21 cellular contexts compared by ENCODE assay signal in the genomic region with DNA sequence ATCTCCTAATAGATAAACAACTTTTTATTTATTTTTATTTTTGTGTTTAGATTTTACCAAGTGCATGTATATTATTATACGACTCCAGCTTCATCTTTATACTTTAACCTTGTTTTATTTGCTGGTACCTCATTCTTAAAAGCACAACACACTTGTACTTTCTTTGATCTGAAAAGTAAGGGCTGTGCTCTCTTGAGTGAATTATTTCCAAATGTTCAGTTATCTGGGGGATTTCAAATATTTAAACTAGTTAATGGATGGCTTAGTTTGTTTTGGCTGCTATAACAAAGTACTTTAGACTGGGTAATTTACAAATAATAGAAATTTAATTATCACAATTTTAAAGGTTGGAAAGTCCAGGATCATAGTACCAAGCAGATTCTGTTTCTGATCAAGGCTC.
DNase-seq lines count a peak whose midpoint lies in the region; ATAC-seq, FAIRE-seq and TF ChIP-seq lines count a peak whose summit lies in the region.
"Had no signal": no experiment of that assay in that cellular context is flagged by ENCODE, and none has a peak within 500 bp of the region (broad histone marks: within the 10 kb centered on the region; RNA-seq: fewer than 3 reads in every experiment).

No MANE protein-coding gene starts in this region.

- H3K4me3 ChIP-seq in HepG2 (replicated peaks in 1 of 3; ENCODE audit: insufficient read depth in 1 of 3, low read depth in 2 of 3, low read length in 3 of 3) (no peak overlapping the region), right lobe of liver (no peak overlapping the region)
- H3K4me3 ChIP-seq: A549; BLaER1 treated with 17β-estradiol and CSF1 and Interleukin-3, amounts not matched to agents 10 nM and 100 nM; GM12878 had no signal

- TF ChIP-seq CTCF in HepG2 (CRISPR knock-in tag; IDR thresholded peaks at IDR 0.05): no peak
- no peak for TF ChIP-seq CTCF in right lobe of liver (IDR thresholded peaks at IDR 0.05)

- in situ Hi-C loops in HepG2 (cut with HindIII; ENCODE audit: extremely low pct_ligation_motif_present, low pct_unique_long_range_greater_than_20kb): no loop called here

- intact Hi-C loops in HepG2 (cut with micrococcal nuclease; ENCODE audit: unreplicated experiment) (no loop called here), right lobe of liver (cut with DNase I) (no loop called here)

- H3K4me2 ChIP-seq in HepG2 (ENCODE audit: low read depth, low read length): 0 out of 2 replicates have a peak overlapping the region, but pooled peaks have one; percentile 3
- H3K4me2 ChIP-seq: A549; BLaER1 treated with 17β-estradiol and CSF1 and Interleukin-3, amounts not matched to agents 10 nM and 100 nM had no signal

- BruUV-seq in HepG2 (replicated peaks; lab: Mats Ljungman, UMichigan): no TSS peak

- H3K9me3 ChIP-seq in HepG2 (ENCODE audit: low read length) (no peaks in the 10 kb centered on the region), right lobe of liver (no peaks in the 10 kb centered on the region)
- H3K9me3 ChIP-seq: A549; BLaER1 treated with 17β-estradiol and CSF1 and Interleukin-3, amounts not matched to agents 10 nM and 100 nM; Caco-2 had no signal

- WGBS in HepG2 (ENCODE audit: low lambda C conversion rate): 2% methylated on average over 1 of the region's 1 CpG
- 15% methylated on average over 1 of the region's 1 CpG for WGBS in right lobe of liver (ENCODE audit: insufficient coverage, low coverage, low lambda C conversion rate, missing lambda C conversion rate)

- H3K9ac ChIP-seq in HepG2 (ENCODE audit: insufficient read depth, low read depth, low read length): no peak overlapping the region
- H3K9ac ChIP-seq: BLaER1 treated with 17β-estradiol and CSF1 and Interleukin-3, amounts not matched to agents 10 nM and 100 nM had no signal

- H3K36me3 ChIP-seq in HepG2 (replicated peaks in 1 of 2; ENCODE audit: control insufficient read depth in 1 of 2, insufficient read depth in 2 of 2, low read length in 2 of 2) (no peaks in the 10 kb centered on the region), right lobe of liver (no peaks in the 10 kb centered on the region)
- H3K36me3 ChIP-seq: BLaER1 treated with 17β-estradiol and CSF1 and Interleukin-3, amounts not matched to agents 10 nM and 100 nM had no signal

- POLR2A ChIA-PET in HepG2 (lab: Yijun Ruan, JAX): no interaction called here

- H3K27ac ChIP-seq in HepG2 (ENCODE audit: extremely low read length, insufficient read depth, low read length) (no peak overlapping the region), right lobe of liver (no peak overlapping the region)
- H3K27ac ChIP-seq: 22Rv1; A549; BLaER1 treated with 17β-estradiol and CSF1 and Interleukin-3, amounts not matched to agents 10 nM and 100 nM; C4-2B had no signal

- H3K27me3 ChIP-seq in HepG2 (ENCODE audit: control insufficient read depth in 1 of 2, insufficient read depth in 2 of 2, low read length in 2 of 2) (no peaks in the 10 kb centered on the region), right lobe of liver (no peaks in the 10 kb centered on the region)
- H3K27me3 ChIP-seq: BLaER1 treated with 17β-estradiol and CSF1 and Interleukin-3, amounts not matched to agents 10 nM and 100 nM had no signal

- no peak for TF ChIP-seq RAD21 in HepG2 (CRISPR knock-in tag; IDR thresholded peaks at IDR 0.05)

- TF ChIP-seq EP300 in HepG2 (IDR thresholded peaks at IDR 0.05; ENCODE audit: low read depth in 2 of 2, low read length in 2 of 2): peak in 1 of 2 experiments; percentile 51; a peak in 1 of 4 replicates
- no peak for TF ChIP-seq EP300 in HepG2 (CRISPR knock-in tag; IDR thresholded peaks at IDR 0.05; ENCODE audit: borderline replicate concordance)

- H4K20me1 ChIP-seq in HepG2 (ENCODE audit: insufficient read depth, low read length): no peaks in the 10 kb centered on the region
- H4K20me1 ChIP-seq: BLaER1 treated with 17β-estradiol and CSF1 and Interleukin-3, amounts not matched to agents 10 nM and 100 nM had no signal

- H2AFZ ChIP-seq in HepG2 (ENCODE audit: low read length): no peak overlapping the region

- ATAC-seq in HepG2 (no peak), right lobe of liver (no peak), HG03342 (IDR thresholded peaks at IDR 0.05; ENCODE audit: unreplicated experiment) (no peak), GM18868 (IDR thresholded peaks at IDR 0.05; ENCODE audit: unreplicated experiment) (no peak)
- ATAC-seq: A549; CD8-positive, alpha-beta T cell; GM12878 had no signal

- no peak for TF ChIP-seq POLR2A in HepG2 (IDR thresholded peaks at IDR 0.05; ENCODE audit: insufficient read depth in 1 of 2, low read depth in 2 of 2, low read length in 2 of 2)
- no peak for TF ChIP-seq POLR2A in right lobe of liver (IDR thresholded peaks at IDR 0.05)

- CTCF ChIA-PET in HepG2 (lab: Yijun Ruan, JAX; ENCODE audit: low intra/inter-chr PET ratio, low total read pairs): no interaction called here

- H3K79me2 ChIP-seq in HepG2 (ENCODE audit: insufficient read depth, low read length): no peaks in the 10 kb centered on the region

- no peak for FAIRE-seq in HepG2 (lab: Jason Lieb, UNC)
- FAIRE-seq in endometrium (lab: Jason Lieb, UNC): peak; percentile 94
- FAIRE-seq: A549, D721Med, GM12878, GM12892, GM18507, GM19239 had no signal

- H3K4me1 ChIP-seq in HepG2 (ENCODE audit: insufficient read depth, low read length) (peaks cover 57% of the 10 kb centered on the region), right lobe of liver (no peaks in the 10 kb centered on the region)
- H3K4me1 ChIP-seq: A549; BLaER1 treated with 17β-estradiol and CSF1 and Interleukin-3, amounts not matched to agents 10 nM and 100 nM had no signal

- DNase-seq in HepG2 (ENCODE audit: low spot score): peak; percentile 17
- DNase-seq in right lobe of liver: no peak
- DNase-seq: AML-193; Caco-2; Calu3; CD4-positive, alpha-beta T cell; CD8-positive, alpha-beta T cell; DMS79 treated with DMSO at 0.1 percent for 48 hours; GDM1 had no signal

TF ChIP-seq in HepG2, 621 proteins besides CTCF, POLR2A, EP300 and RAD21 (continues in another document):
- TF ChIP-seq CREM (IDR thresholded peaks at IDR 0.05) (peak; percentile 29; the same call in 1 of the 2 replicates), CREM (CRISPR knock-in tag; IDR thresholded peaks at IDR 0.05) (no peak), TCF7 (IDR thresholded peaks at IDR 0.05; ENCODE audit: low read depth) (peak; percentile 36; the same call in 1 of the 2 replicates), PHF8 (CRISPR knock-in tag; IDR thresholded peaks at IDR 0.05) (no peak), HHEX (CRISPR knock-in tag; IDR thresholded peaks at IDR 0.05) (no peak), EED (CRISPR knock-in tag; IDR thresholded peaks at IDR 0.05) (no peak), HDAC2 (CRISPR knock-in tag; IDR thresholded peaks at IDR 0.05) (no peak), NCOA2 (CRISPR knock-in tag; IDR thresholded peaks at IDR 0.05) (no peak), ZBTB7B (CRISPR knock-in tag; IDR thresholded peaks at IDR 0.05) (no peak)
- TF ChIP-seq, protein P1, sequence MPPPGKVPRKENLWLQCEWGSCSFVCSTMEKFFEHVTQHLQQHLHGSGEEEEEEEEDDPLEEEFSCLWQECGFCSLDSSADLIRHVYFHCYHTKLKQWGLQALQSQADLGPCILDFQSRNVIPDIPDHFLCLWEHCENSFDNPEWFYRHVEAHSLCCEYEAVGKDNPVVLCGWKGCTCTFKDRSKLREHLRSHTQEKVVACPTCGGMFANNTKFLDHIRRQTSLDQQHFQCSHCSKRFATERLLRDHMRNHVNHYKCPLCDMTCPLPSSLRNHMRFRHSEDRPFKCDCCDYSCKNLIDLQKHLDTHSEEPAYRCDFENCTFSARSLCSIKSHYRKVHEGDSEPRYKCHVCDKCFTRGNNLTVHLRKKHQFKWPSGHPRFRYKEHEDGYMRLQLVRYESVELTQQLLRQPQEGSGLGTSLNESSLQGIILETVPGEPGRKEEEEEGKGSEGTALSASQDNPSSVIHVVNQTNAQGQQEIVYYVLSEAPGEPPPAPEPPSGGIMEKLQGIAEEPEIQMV (CRISPR knock-in tag; IDR thresholded peaks at IDR 0.05; ENCODE audit: low read depth): no peak
- TF ChIP-seq, protein P2, sequence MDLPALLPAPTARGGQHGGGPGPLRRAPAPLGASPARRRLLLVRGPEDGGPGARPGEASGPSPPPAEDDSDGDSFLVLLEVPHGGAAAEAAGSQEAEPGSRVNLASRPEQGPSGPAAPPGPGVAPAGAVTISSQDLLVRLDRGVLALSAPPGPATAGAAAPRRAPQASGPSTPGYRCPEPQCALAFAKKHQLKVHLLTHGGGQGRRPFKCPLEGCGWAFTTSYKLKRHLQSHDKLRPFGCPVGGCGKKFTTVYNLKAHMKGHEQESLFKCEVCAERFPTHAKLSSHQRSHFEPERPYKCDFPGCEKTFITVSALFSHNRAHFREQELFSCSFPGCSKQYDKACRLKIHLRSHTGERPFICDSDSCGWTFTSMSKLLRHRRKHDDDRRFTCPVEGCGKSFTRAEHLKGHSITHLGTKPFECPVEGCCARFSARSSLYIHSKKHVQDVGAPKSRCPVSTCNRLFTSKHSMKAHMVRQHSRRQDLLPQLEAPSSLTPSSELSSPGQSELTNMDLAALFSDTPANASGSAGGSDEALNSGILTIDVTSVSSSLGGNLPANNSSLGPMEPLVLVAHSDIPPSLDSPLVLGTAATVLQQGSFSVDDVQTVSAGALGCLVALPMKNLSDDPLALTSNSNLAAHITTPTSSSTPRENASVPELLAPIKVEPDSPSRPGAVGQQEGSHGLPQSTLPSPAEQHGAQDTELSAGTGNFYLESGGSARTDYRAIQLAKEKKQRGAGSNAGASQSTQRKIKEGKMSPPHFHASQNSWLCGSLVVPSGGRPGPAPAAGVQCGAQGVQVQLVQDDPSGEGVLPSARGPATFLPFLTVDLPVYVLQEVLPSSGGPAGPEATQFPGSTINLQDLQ (CRISPR knock-in tag; IDR thresholded peaks at IDR 0.05): no peak
- TF ChIP-seq, protein P3, sequence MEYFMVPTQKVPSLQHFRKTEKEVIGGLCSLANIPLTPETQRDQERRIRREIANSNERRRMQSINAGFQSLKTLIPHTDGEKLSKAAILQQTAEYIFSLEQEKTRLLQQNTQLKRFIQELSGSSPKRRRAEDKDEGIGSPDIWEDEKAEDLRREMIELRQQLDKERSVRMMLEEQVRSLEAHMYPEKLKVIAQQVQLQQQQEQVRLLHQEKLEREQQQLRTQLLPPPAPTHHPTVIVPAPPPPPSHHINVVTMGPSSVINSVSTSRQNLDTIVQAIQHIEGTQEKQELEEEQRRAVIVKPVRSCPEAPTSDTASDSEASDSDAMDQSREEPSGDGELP (IDR thresholded peaks at IDR 0.05; ENCODE audit: borderline replicate concordance, low read depth): no peak
